11 cellular contexts compared by ENCODE assay signal in the genomic region with DNA sequence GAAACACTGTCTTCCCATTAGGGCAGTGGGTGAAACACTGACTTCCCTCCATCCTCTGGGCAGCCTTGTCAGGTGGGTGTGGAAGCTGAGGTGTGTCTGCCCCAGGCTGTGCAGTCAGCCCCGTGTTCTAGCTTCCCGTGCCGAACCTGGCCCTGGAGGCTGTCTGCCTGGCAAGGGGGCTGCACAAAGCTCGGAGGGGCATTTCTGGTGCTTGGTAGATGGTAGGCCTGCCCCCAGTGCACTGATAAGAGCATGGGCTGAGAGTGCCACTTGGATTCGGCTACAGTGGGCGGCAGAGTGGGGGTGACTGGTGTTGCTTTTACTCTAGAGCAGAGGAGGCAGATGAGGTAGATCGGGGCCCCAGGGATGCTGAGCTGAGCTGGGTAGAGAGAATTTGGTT. TPM values are rescaled to one million over a fixed set of nuclear protein-coding genes. Genes with fewer than 3 reads are reported as not detected.
A peak's percentile ranks its signal among the peaks of the same experiment; 100 is the strongest.
DNase-seq lines count a peak whose midpoint lies in the region; ATAC-seq and TF ChIP-seq lines count a peak whose summit lies in the region.
"Had no signal": no experiment of that assay in that cellular context is flagged by ENCODE, and none has a peak within 500 bp of the region (broad histone marks: within the 10 kb centered on the region; RNA-seq: fewer than 3 reads in every experiment).

No MANE protein-coding gene starts in this region.

- H3K9me3 Mint-ChIP-seq in Calu3 (ENCODE audit: low read depth, unreplicated experiment) (no peaks in the 10 kb centered on the region), HFFc6 (no peaks in the 10 kb centered on the region), mesothelial cell of epicardium (no peaks in the 10 kb centered on the region)
- H3K9me3 Mint-ChIP-seq: immature natural killer cell had no signal

- no TSS peak for BruUV-seq in Calu3 (replicated peaks; lab: Mats Ljungman, UMichigan)

- TF ChIP-seq CTCF in Calu3 (IDR thresholded peaks at IDR 0.05; ENCODE audit: unreplicated experiment) (no peak), HFFc6 (IDR thresholded peaks at IDR 0.05) (no peak), mesothelial cell of epicardium (IDR thresholded peaks at IDR 0.05; ENCODE audit: unreplicated experiment) (no peak)

- H3K4me3 Mint-ChIP-seq in Calu3 (ENCODE audit: low read depth, unreplicated experiment) = peak overlapping the region; percentile 55
- H3K4me3 Mint-ChIP-seq in HFFc6 = peak overlapping the region; percentile 70; the same call in 1 of the 2 replicates
- H3K4me3 Mint-ChIP-seq in mesothelial cell of epicardium = no peak overlapping the region
- H3K4me3 Mint-ChIP-seq: immature natural killer cell had no signal

- no peaks in the 10 kb centered on the region for H3K27me3 Mint-ChIP-seq in Calu3 (ENCODE audit: unreplicated experiment)
- H3K27me3 Mint-ChIP-seq in HFFc6 (ENCODE audit: insufficient read depth) = no peaks in the 10 kb centered on the region; the same call in none of the 2 replicates
- no peaks in the 10 kb centered on the region for H3K27me3 Mint-ChIP-seq in mesothelial cell of epicardium (ENCODE audit: low read depth)

- no peak overlapping the region for H3K4me3 ChIP-seq in endocrine pancreas (ENCODE audit: control insufficient read depth, insufficient read depth, low read length)

- intact Hi-C loops in Calu3 (cut with micrococcal nuclease; ENCODE audit: unreplicated experiment) = loop anchor here (5.0 kb wide), 2 partner anchors 73 to 118 kb away; no protein-coding TSS in a partner anchor

- no peak for ATAC-seq in HG02610 (IDR thresholded peaks at IDR 0.05; ENCODE audit: unreplicated experiment)
- ATAC-seq in HG02678 (IDR thresholded peaks at IDR 0.05; ENCODE audit: unreplicated experiment) = no peak

- H3K9me3 ChIP-seq in endocrine pancreas (ENCODE audit: control insufficient read depth, low read length) = no peaks in the 10 kb centered on the region

- DNase-seq in Calu3 (no peak), HFFc6 (no peak), mesothelial cell of epicardium (ENCODE audit: low spot score in 2 of 2, unreplicated experiment in 2 of 2) (no peak), foreskin melanocyte (no peak)
- DNase-seq: immature natural killer cell, NCI-H1436, NCI-H526 treated with DMSO at 0.1 percent for 48 hours, SIG-M5 had no signal

- peaks cover 11% of the 10 kb centered on the region for H3K4me1 ChIP-seq in endocrine pancreas (ENCODE audit: control insufficient read depth, insufficient read depth, low read length)

- H3K36me3 ChIP-seq in endocrine pancreas (ENCODE audit: control insufficient read depth, insufficient read depth, low read length) = peaks cover 4% of the 10 kb centered on the region

- peak overlapping the region; percentile 16 for H3K9ac ChIP-seq in endocrine pancreas (ENCODE audit: control insufficient read depth, insufficient read depth, low read length)

- peak overlapping the region; percentile 42 for H3K27ac Mint-ChIP-seq in Calu3 (ENCODE audit: unreplicated experiment)
- peak overlapping the region; percentile 91 for H3K27ac Mint-ChIP-seq in HFFc6
- H3K27ac Mint-ChIP-seq in mesothelial cell of epicardium = peak overlapping the region; percentile 94

- CTCF ChIA-PET in Calu3 (lab: Charles Lee) = interaction anchor here (1.6 kb wide), 1 partner anchor 64 kb away, joined by 3 read pairs; no protein-coding TSS in a partner anchor

- H3K4me1 Mint-ChIP-seq in Calu3 (ENCODE audit: low read depth, unreplicated experiment) (peaks cover 61% of the 10 kb centered on the region), HFFc6 (ENCODE audit: low read depth) (peaks cover 88% of the 10 kb centered on the region), mesothelial cell of epicardium (peaks cover 71% of the 10 kb centered on the region)

- H3K36me3 Mint-ChIP-seq in Calu3 (ENCODE audit: insufficient read depth, unreplicated experiment) = peaks cover 13% of the 10 kb centered on the region
- peaks cover 7% of the 10 kb centered on the region; the same call in 1 of the 2 replicates for H3K36me3 Mint-ChIP-seq in HFFc6 (ENCODE audit: low read depth)
- no peaks in the 10 kb centered on the region for H3K36me3 Mint-ChIP-seq in mesothelial cell of epicardium
- H3K36me3 Mint-ChIP-seq: immature natural killer cell had no signal

- no peaks in the 10 kb centered on the region for H3K27me3 ChIP-seq in endocrine pancreas (ENCODE audit: control insufficient read depth, insufficient read depth, low read length)

RNA-seq across cellular contexts. Expression of a gene that starts 21.3 kb away (rescaled TPM):
- total RNA-seq in Calu3 (2022) = 55.5 and 73.9 TPM in 2 replicates
- 10 to 100 TPM; 46.7 to 61.9 (median 50.1) TPM for total RNA-seq in HFFc6 (2021; fragmentation: NEBNext Ultra II Directional; extraction: Animal tissue kit (Norgen Biotek cat#: 25700))
- 110 to 113 TPM (median 113 TPM) in 3 replicates for total RNA-seq in mesothelial cell of epicardium

Comparison
In these comparisons a context has a peak if more than half of its experiments do, and no peak if none do; other contexts are left out.
1. H3K27ac Mint-ChIP-seq: peak in every context shown above with its lines; median percentile 94 in mesothelial cell of epicardium; 91 in HFFc6; 42 in Calu3.